In genomic region chr9:132669636-132670358, GRCh38 we compare ENCODE assay signal across 1 cellular context.
TF ChIP-seq lines count a peak whose summit lies in the region.

Gene DDX31 (minus strand): TSS chr9:132669983. CDS start chr9:132669934, 49 bp downstream.

TF ChIP-seq in HepG2, 621 proteins besides CTCF, POLR2A, EP300 and RAD21 (continued from another document and continues in another):
- TF ChIP-seq HNF1B (CRISPR knock-in tag; IDR thresholded peaks at IDR 0.05) (peak; percentile 69), MIXL1 (CRISPR knock-in tag; IDR thresholded peaks at IDR 0.05) (peak; percentile 36; the same call in 1 of the 2 replicates), MYC (CRISPR knock-in tag; IDR thresholded peaks at IDR 0.05; ENCODE audit: borderline replicate concordance) (peak; percentile 100), NKX3-1 (CRISPR knock-in tag; IDR thresholded peaks at IDR 0.05) (peak; percentile 72), TFDP1 (CRISPR knock-in tag; IDR thresholded peaks at IDR 0.05; ENCODE audit: borderline replicate concordance) (peak; percentile 89), ZNF510 (CRISPR knock-in tag; IDR thresholded peaks at IDR 0.05; ENCODE audit: low read depth) (0 out of 2 replicates have a peak, but pooled peaks have one; percentile 76), ZUFSP (CRISPR knock-in tag; IDR thresholded peaks at IDR 0.05; ENCODE audit: borderline replicate concordance) (no peak), HNF1A (IDR thresholded peaks at IDR 0.05; ENCODE audit: low read depth) (no peak), HNF1A (CRISPR knock-in tag; IDR thresholded peaks at IDR 0.05; ENCODE audit: borderline replicate concordance) (peak; percentile 75), ZNF747 (CRISPR knock-in tag; IDR thresholded peaks at IDR 0.05; ENCODE audit: borderline replicate concordance) (peak; percentile 92), STAT6 (CRISPR knock-in tag; IDR thresholded peaks at IDR 0.05; ENCODE audit: borderline replicate concordance) (peak; percentile 87), E2F2 (CRISPR knock-in tag; IDR thresholded peaks at IDR 0.05; ENCODE audit: borderline replicate concordance) (peak; percentile 75; the same call in 1 of the 2 replicates), ATAD3A (CRISPR knock-in tag; IDR thresholded peaks at IDR 0.05) (no peak), ZBTB34 (CRISPR knock-in tag; IDR thresholded peaks at IDR 0.05) (peak; percentile 58; the same call in 1 of the 2 replicates), ZNF274 (CRISPR knock-in tag; IDR thresholded peaks at IDR 0.05) (peak; percentile 93), ZNF839 (CRISPR knock-in tag; IDR thresholded peaks at IDR 0.05; ENCODE audit: borderline replicate concordance) (peak; percentile 79; the same call in 1 of the 2 replicates), ZNF143 (CRISPR knock-in tag; IDR thresholded peaks at IDR 0.05) (no peak), NR3C1 (CRISPR knock-in tag; IDR thresholded peaks at IDR 0.05) (no peak), RXRA (CRISPR knock-in tag; IDR thresholded peaks at IDR 0.05) (peak; percentile 80; the same call in 1 of the 2 replicates), HIVEP1 (CRISPR knock-in tag; IDR thresholded peaks at IDR 0.05) (peak; percentile 96), KDM1A (CRISPR knock-in tag; IDR thresholded peaks at IDR 0.05) (0 out of 2 replicates have a peak, but pooled peaks have one; percentile 36), ZNF430 (CRISPR knock-in tag; IDR thresholded peaks at IDR 0.05) (peak; percentile 95; the same call in 1 of the 2 replicates), CSRNP1 (CRISPR knock-in tag; IDR thresholded peaks at IDR 0.05) (0 out of 2 replicates have a peak, but pooled peaks have one; percentile 67), SALL1 (CRISPR knock-in tag; IDR thresholded peaks at IDR 0.05) (peak; percentile 96), DPF2 (CRISPR knock-in tag; IDR thresholded peaks at IDR 0.05; ENCODE audit: borderline replicate concordance, low read depth) (no peak), SYNCRIP (IDR thresholded peaks at IDR 0.05; ENCODE audit: insufficient read depth, low read depth, low read length) (no peak), CBX2 (IDR thresholded peaks at IDR 0.05; ENCODE audit: low read depth, low read length) (no peak), CBX2 (CRISPR knock-in tag; IDR thresholded peaks at IDR 0.05; ENCODE audit: low read depth) (no peak), ZBTB46 (CRISPR knock-in tag; IDR thresholded peaks at IDR 0.05; ENCODE audit: borderline replicate concordance) (no peak), DNMT3B (CRISPR knock-in tag; conservative IDR thresholded peaks at IDR 0.05) (peak; percentile 78), ZNF24 (IDR thresholded peaks at IDR 0.05) (no peak), POLR2AphosphoS5 (IDR thresholded peaks at IDR 0.05; ENCODE audit: low read depth, low read length) (peak; percentile 53), NFE2 (CRISPR knock-in tag; IDR thresholded peaks at IDR 0.05) (no peak), SMYD3 (CRISPR knock-in tag; IDR thresholded peaks at IDR 0.05) (peak; percentile 13; the same call in 1 of the 2 replicates), ZNF547 (CRISPR knock-in tag; IDR thresholded peaks at IDR 0.05) (peak; percentile 96)
